ENCODE assay signal across 2 cellular contexts in the genomic region with DNA sequence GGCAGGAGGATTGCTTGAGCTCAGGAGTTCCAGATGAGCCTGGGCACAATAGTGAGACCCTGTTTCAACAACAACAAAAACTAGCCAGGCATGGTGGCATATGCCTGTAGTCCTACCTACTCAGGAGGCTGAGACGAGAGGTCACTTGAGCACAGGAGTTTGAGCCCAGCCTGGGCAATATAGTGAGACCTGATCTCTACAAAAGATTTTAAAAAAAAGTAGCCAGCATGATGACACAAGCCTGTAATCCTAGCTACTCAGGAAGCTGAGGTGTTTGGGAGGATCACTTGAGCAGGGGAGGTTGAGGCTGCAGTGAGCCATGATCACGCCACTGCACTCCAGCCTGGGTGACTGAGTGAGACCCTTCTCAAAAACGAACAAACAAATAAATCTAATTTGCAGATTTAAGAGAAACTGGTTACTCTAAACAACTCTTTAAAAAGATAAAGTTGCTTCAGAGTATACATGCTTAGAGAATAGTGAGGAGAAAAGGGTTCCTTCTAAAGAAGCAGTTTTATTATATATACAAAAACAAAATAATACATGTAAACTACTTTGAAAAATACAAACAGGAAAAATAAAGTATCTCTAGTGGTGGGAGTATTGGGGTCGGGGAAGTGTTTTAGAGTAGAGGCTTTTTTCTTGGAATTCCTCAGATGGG.
TF ChIP-seq lines count a peak whose summit lies in the region.

No MANE protein-coding gene starts in this region.

TF ChIP-seq in IMR-90, 13 proteins besides CTCF, POLR2A, EP300 and RAD21:
- TF ChIP-seq USF2 (IDR thresholded peaks at IDR 0.05; ENCODE audit: low read depth, low read length) (no peak), ELK1 (IDR thresholded peaks at IDR 0.05; ENCODE audit: borderline replicate concordance, low read depth, low read length) (no peak), CHD1 (IDR thresholded peaks at IDR 0.05; ENCODE audit: low read depth, low read length) (no peak), RFX5 (IDR thresholded peaks at IDR 0.05; ENCODE audit: low read depth, low read length) (no peak), CEBPB (IDR thresholded peaks at IDR 0.05; ENCODE audit: low read depth, low read length) (no peak), MAZ (IDR thresholded peaks at IDR 0.05; ENCODE audit: borderline replicate concordance, low read depth, low read length) (no peak), MXI1 (IDR thresholded peaks at IDR 0.05; ENCODE audit: borderline replicate concordance, low read depth, low read length) (no peak), RCOR1 (IDR thresholded peaks at IDR 0.05; ENCODE audit: insufficient replicate concordance, low read length) (no peak), SMC3 (IDR thresholded peaks at IDR 0.05; ENCODE audit: low read depth, low read length) (no peak), FOS (IDR thresholded peaks at IDR 0.05; ENCODE audit: low read depth, low read length) (no peak)

TF ChIP-seq in K562, 482 proteins besides CTCF, POLR2A, EP300 and RAD21 (continues in another document):
- TF ChIP-seq E2F6 (IDR thresholded peaks at IDR 0.05; ENCODE audit: borderline replicate concordance in 1 of 2, extremely low read depth in 1 of 2, insufficient read depth in 1 of 2, insufficient read length in 1 of 2, low read depth in 1 of 2, low read length in 1 of 2, poor library complexity in 1 of 2, severe bottlenecking in 1 of 2) (no peak), EGR1 (conservative IDR thresholded peaks at IDR 0.05) (no peak), RCOR1 (IDR thresholded peaks at IDR 0.05; ENCODE audit: borderline replicate concordance in 1 of 2, low read depth in 2 of 2, low read length in 2 of 2) (peak in 1 of 2 experiments; percentile 82; a peak in 2 of 4 replicates), MAFK (IDR thresholded peaks at IDR 0.05; ENCODE audit: low read length) (no peak), ZFX (CRISPR knock-in tag; IDR thresholded peaks at IDR 0.05) (no peak), ZNF583 (CRISPR knock-in tag; IDR thresholded peaks at IDR 0.05) (peak; percentile 79; the same call in 1 of the 2 replicates), SMARCE1 (IDR thresholded peaks at IDR 0.05) (peak; percentile 69; the same call in 1 of the 2 replicates), CBX3 (IDR thresholded peaks at IDR 0.05; ENCODE audit: borderline replicate concordance in 1 of 2, low read length in 2 of 2) (peak in 1 of 2 experiments; percentile 59; a peak in 1 of 3 replicates), ZNF253 (CRISPR knock-in tag; conservative IDR thresholded peaks at IDR 0.05) (no peak), ARNT (IDR thresholded peaks at IDR 0.05) (no peak), ZFP91 (CRISPR knock-in tag; IDR thresholded peaks at IDR 0.05) (no peak), ZNF699 (CRISPR knock-in tag; IDR thresholded peaks at IDR 0.05; ENCODE audit: insufficient replicate concordance) (no peak), ZNF224 (CRISPR knock-in tag; IDR thresholded peaks at IDR 0.05) (no peak), RAD51 (IDR thresholded peaks at IDR 0.05; ENCODE audit: borderline replicate concordance, low read depth) (no peak), TAF1 (IDR thresholded peaks at IDR 0.05; ENCODE audit: control insufficient read depth, extremely low read depth, insufficient read depth, low read length, severe bottlenecking) (no peak), HNRNPUL1 (IDR thresholded peaks at IDR 0.05; ENCODE audit: low read length) (no peak), THAP12 (CRISPR knock-in tag; IDR thresholded peaks at IDR 0.05) (no peak), ZNF57 (CRISPR knock-in tag; IDR thresholded peaks at IDR 0.05) (no peak), DMBX1 (CRISPR knock-in tag; IDR thresholded peaks at IDR 0.05; ENCODE audit: borderline replicate concordance) (peak; percentile 97), ZNF324 (CRISPR knock-in tag; IDR thresholded peaks at IDR 0.05) (no peak), BCLAF1 (IDR thresholded peaks at IDR 0.05; ENCODE audit: borderline replicate concordance in 1 of 2, control insufficient read depth in 1 of 2, low read depth in 2 of 2, low read length in 1 of 2) (no peak), ERF (CRISPR knock-in tag; IDR thresholded peaks at IDR 0.05) (no peak), ZNF589 (CRISPR knock-in tag; IDR thresholded peaks at IDR 0.05; ENCODE audit: low read depth) (peak; percentile 99), ZNF347 (CRISPR knock-in tag; IDR thresholded peaks at IDR 0.05; ENCODE audit: low read depth) (no peak), MAFG (tag; conservative IDR thresholded peaks at IDR 0.05) (no peak), NCOA6 (IDR thresholded peaks at IDR 0.05) (no peak), RHOXF2B (CRISPR knock-in tag; conservative IDR thresholded peaks at IDR 0.05) (no peak), RBBP5 (IDR thresholded peaks at IDR 0.05; ENCODE audit: borderline replicate concordance, insufficient read depth, low read length, poor library complexity, severe bottlenecking) (no peak), ZNF764 (CRISPR knock-in tag; IDR thresholded peaks at IDR 0.05; ENCODE audit: low read depth) (no peak), PHF20 (IDR thresholded peaks at IDR 0.05; ENCODE audit: partially characterized antibody) (no peak), CBX8 (IDR thresholded peaks at IDR 0.05; ENCODE audit: borderline replicate concordance, extremely low read depth, low read depth, low read length, poor library complexity, severe bottlenecking) (no peak), STAT5B (CRISPR knock-in tag; IDR thresholded peaks at IDR 0.05) (no peak), DDX20 (tag; IDR thresholded peaks at IDR 0.05; ENCODE audit: low read depth) (peak; percentile 33)
- TF ChIP-seq, protein P1, sequence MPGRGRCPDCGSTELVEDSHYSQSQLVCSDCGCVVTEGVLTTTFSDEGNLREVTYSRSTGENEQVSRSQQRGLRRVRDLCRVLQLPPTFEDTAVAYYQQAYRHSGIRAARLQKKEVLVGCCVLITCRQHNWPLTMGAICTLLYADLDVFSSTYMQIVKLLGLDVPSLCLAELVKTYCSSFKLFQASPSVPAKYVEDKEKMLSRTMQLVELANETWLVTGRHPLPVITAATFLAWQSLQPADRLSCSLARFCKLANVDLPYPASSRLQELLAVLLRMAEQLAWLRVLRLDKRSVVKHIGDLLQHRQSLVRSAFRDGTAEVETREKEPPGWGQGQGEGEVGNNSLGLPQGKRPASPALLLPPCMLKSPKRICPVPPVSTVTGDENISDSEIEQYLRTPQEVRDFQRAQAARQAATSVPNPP (IDR thresholded peaks at IDR 0.05; ENCODE audit: borderline replicate concordance, insufficient read depth, insufficient read length): no peak
- TF ChIP-seq, protein P2, sequence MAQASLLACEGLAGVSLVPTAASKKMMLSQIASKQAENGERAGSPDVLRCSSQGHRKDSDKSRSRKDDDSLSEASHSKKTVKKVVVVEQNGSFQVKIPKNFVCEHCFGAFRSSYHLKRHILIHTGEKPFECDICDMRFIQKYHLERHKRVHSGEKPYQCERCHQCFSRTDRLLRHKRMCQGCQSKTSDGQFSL (CRISPR knock-in tag; IDR thresholded peaks at IDR 0.05): no peak
- TF ChIP-seq, protein P2 (tag; IDR thresholded peaks at IDR 0.05): no peak; a peak in 2 of 4 replicates
- TF ChIP-seq, protein P3, sequence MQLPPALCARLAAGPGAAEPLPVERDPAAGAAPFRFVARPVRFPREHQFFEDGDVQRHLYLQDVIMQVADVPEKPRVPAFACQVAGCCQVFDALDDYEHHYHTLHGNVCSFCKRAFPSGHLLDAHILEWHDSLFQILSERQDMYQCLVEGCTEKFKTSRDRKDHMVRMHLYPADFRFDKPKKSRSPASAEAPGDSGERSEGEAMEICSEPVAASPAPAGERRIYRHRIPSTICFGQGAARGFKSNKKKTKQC (CRISPR knock-in tag; IDR thresholded peaks at IDR 0.05): no peak
- TF ChIP-seq, protein P4, sequence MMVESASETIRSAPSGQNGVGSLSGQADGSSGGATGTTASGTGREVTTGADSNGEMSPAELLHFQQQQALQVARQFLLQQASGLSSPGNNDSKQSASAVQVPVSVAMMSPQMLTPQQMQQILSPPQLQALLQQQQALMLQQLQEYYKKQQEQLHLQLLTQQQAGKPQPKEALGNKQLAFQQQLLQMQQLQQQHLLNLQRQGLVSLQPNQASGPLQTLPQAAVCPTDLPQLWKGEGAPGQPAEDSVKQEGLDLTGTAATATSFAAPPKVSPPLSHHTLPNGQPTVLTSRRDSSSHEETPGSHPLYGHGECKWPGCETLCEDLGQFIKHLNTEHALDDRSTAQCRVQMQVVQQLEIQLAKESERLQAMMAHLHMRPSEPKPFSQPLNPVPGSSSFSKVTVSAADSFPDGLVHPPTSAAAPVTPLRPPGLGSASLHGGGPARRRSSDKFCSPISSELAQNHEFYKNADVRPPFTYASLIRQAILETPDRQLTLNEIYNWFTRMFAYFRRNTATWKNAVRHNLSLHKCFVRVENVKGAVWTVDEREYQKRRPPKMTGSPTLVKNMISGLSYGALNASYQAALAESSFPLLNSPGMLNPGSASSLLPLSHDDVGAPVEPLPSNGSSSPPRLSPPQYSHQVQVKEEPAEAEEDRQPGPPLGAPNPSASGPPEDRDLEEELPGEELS (CRISPR knock-in tag; IDR thresholded peaks at IDR 0.05; ENCODE audit: borderline replicate concordance): no peak
- TF ChIP-seq, protein P5, sequence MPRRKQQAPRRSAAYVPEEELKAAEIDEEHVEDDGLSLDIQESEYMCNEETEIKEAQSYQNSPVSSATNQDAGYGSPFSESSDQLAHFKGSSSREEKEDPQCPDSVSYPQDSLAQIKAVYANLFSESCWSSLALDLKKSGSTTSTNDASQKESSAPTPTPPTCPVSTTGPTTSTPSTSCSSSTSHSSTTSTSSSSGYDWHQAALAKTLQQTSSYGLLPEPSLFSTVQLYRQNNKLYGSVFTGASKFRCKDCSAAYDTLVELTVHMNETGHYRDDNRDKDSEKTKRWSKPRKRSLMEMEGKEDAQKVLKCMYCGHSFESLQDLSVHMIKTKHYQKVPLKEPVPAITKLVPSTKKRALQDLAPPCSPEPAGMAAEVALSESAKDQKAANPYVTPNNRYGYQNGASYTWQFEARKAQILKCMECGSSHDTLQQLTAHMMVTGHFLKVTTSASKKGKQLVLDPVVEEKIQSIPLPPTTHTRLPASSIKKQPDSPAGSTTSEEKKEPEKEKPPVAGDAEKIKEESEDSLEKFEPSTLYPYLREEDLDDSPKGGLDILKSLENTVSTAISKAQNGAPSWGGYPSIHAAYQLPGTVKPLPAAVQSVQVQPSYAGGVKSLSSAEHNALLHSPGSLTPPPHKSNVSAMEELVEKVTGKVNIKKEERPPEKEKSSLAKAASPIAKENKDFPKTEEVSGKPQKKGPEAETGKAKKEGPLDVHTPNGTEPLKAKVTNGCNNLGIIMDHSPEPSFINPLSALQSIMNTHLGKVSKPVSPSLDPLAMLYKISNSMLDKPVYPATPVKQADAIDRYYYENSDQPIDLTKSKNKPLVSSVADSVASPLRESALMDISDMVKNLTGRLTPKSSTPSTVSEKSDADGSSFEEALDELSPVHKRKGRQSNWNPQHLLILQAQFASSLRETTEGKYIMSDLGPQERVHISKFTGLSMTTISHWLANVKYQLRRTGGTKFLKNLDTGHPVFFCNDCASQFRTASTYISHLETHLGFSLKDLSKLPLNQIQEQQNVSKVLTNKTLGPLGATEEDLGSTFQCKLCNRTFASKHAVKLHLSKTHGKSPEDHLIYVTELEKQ (CRISPR knock-in tag; IDR thresholded peaks at IDR 0.05): no peak
